18 cellular contexts compared by ENCODE assay signal in the genomic region with DNA sequence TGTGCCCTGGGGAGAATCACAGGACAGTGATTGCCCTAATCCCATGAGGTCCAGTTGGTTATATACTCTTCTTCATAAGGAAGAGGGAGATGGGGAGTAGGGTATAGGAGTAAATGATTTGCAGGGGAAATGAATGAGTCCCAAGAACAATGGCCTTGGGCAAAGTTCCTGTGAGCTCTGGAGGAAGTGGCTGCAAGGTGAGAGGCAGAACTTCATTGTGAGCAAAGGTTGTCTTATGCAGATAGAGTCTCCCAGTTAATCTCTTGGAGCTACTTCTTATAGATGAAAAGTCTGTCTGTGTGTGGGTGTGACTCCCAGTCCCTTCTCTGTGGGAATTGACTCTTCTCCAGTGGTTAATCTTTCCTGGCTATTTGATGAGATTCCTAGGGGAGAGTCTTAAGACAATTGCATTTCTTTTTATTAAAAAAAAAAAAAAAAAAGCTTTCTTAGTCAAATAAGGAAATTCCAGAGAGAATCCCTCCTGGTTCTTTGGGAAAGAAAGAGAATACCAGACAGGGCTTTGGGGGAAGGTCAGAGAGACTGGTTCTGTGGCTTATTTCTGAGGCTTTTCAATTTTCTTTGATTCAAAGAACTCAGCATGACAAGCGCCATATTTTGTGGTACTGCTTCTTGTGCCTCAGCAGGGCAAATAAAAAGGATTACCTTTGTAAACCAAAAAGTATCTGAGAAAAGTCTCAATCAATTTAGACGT. TPM values are rescaled to one million over a fixed set of nuclear protein-coding genes. Genes with fewer than 3 reads are reported as not detected.
DNase-seq lines count a peak whose midpoint lies in the region; ATAC-seq and TF ChIP-seq lines count a peak whose summit lies in the region.
"Had no signal": no experiment of that assay in that cellular context is flagged by ENCODE, and none has a peak within 500 bp of the region (broad histone marks: within the 10 kb centered on the region; RNA-seq: fewer than 3 reads in every experiment).

No MANE protein-coding gene starts in this region.

- H3K4me1 Mint-ChIP-seq in activated CD4-positive, alpha-beta T cell treated with anti-CD3 and anti-CD28 coated beads, Interleukin-2, amount 10 ng/mL, durations not matched to agents 24 days and 14 days: no peaks in the 10 kb centered on the region
- no peaks in the 10 kb centered on the region for H3K4me1 Mint-ChIP-seq in endodermal cell
- H3K4me1 Mint-ChIP-seq in CD4-positive, alpha-beta T cell (ENCODE audit: low read depth): no peaks in the 10 kb centered on the region
- H3K4me1 Mint-ChIP-seq in naive thymus-derived CD4-positive, alpha-beta T cell: no peaks in the 10 kb centered on the region
- H3K4me1 Mint-ChIP-seq: CD14-positive monocyte; CD8-positive, alpha-beta memory T cell had no signal

- H3K9me3 Mint-ChIP-seq in activated CD4-positive, alpha-beta T cell treated with anti-CD3 and anti-CD28 coated beads, Interleukin-2, amount 10 ng/mL, durations not matched to agents 24 days and 14 days: peaks cover 12% of the 10 kb centered on the region
- H3K9me3 Mint-ChIP-seq in endodermal cell: peaks cover 30% of the 10 kb centered on the region
- peaks cover 9 to 13% of the 10 kb centered on the region in 2 donors for H3K9me3 Mint-ChIP-seq in activated naive CD4-positive, alpha-beta T cell treated with anti-CD3 and anti-CD28 coated beads, Interleukin-2, amount 50 U/mL, for 72 hours
- H3K9me3 Mint-ChIP-seq in CD4-positive, alpha-beta T cell: peaks cover 18% of the 10 kb centered on the region
- H3K9me3 Mint-ChIP-seq in naive thymus-derived CD4-positive, alpha-beta T cell: peaks cover 4 to 44% (median 16%) of the 10 kb centered on the region in 11 donors

- H3K79me1 ChIP-seq in mesendoderm (ENCODE audit: low read length): no peaks in the 10 kb centered on the region

- no peaks in the 10 kb centered on the region for H3K4me1 ChIP-seq in endodermal cell (ENCODE audit: control insufficient read depth, insufficient read depth, low read length)
- H3K4me1 ChIP-seq in mesendoderm (ENCODE audit: control insufficient read depth, low read depth, low read length): no peaks in the 10 kb centered on the region
- no peaks in the 10 kb centered on the region for H3K4me1 ChIP-seq in naive thymus-derived CD4-positive, alpha-beta T cell (ENCODE audit: control insufficient read depth in 2 of 2, insufficient read depth in 2 of 2, low read length in 2 of 2)
- H3K4me1 ChIP-seq: Caco-2 had no signal

- no peak overlapping the region for H3K56ac ChIP-seq in mesendoderm (ENCODE audit: low read length)

- POLR2A ChIA-PET in CD4-positive, alpha-beta T cell (lab: Charles Lee): interaction anchor here (0.6 kb wide), 1 partner anchor 185 kb away, joined by 3 read pairs; no protein-coding TSS in a partner anchor
- POLR2A ChIA-PET in naive thymus-derived CD4-positive, alpha-beta T cell (lab: Charles Lee): no interaction called here

- CTCF ChIA-PET in CD4-positive, alpha-beta T cell (lab: Charles Lee): no interaction called here
- CTCF ChIA-PET in naive thymus-derived CD4-positive, alpha-beta T cell (lab: Charles Lee): no interaction called here

- no peak overlapping the region for H3K9ac ChIP-seq in endodermal cell (ENCODE audit: extremely low read depth, low read length, poor library complexity, severe bottlenecking)
- no peak overlapping the region for H3K9ac ChIP-seq in mesendoderm (ENCODE audit: low read length)

- intact Hi-C loops in activated CD4-positive, alpha-beta T cell treated with anti-CD3 and anti-CD28 coated beads, Interleukin-2, amount 10 ng/mL, durations not matched to agents 24 days and 14 days (cut with micrococcal nuclease): no loop called here
- intact Hi-C loops in CD4-positive, alpha-beta T cell (cut with DNase I, micrococcal nuclease): no loop called here
- intact Hi-C loops in naive thymus-derived CD4-positive, alpha-beta T cell (cut with micrococcal nuclease): no loop called here

- no peak overlapping the region for H3K18ac ChIP-seq in mesendoderm (ENCODE audit: low read length)

- no peak overlapping the region for H2BK15ac ChIP-seq in mesendoderm (replicated peaks; ENCODE audit: low read depth)

- no peak overlapping the region for H3K4ac ChIP-seq in mesendoderm (ENCODE audit: low read depth, low read length)

- H3K36me3 ChIP-seq in endodermal cell (ENCODE audit: control insufficient read depth, insufficient read depth, low read length) (no peaks in the 10 kb centered on the region), mesendoderm (ENCODE audit: control insufficient read depth, insufficient read depth, low read length) (no peaks in the 10 kb centered on the region)
- H3K36me3 ChIP-seq in naive thymus-derived CD4-positive, alpha-beta T cell (ENCODE audit: control insufficient read depth in 2 of 3, insufficient read depth in 3 of 3, low read length in 3 of 3): no peaks in the 10 kb centered on the region

- H4K8ac ChIP-seq in mesendoderm (ENCODE audit: low read depth, low read length): no peak overlapping the region

- ATAC-seq in activated naive CD4-positive, alpha-beta T cell treated with anti-CD3 and anti-CD28 coated beads, Interleukin-2, amount 50 U/mL, for 72 hours: no peak
- no peak for ATAC-seq in CD4-positive, alpha-beta T cell (ENCODE audit: poor library complexity)
- no peak for ATAC-seq in naive thymus-derived CD4-positive, alpha-beta T cell

- H3K27me3 Mint-ChIP-seq in activated CD4-positive, alpha-beta T cell treated with anti-CD3 and anti-CD28 coated beads, Interleukin-2, amount 10 ng/mL, durations not matched to agents 24 days and 14 days: peaks cover 3% of the 10 kb centered on the region
- no peaks in the 10 kb centered on the region for H3K27me3 Mint-ChIP-seq in endodermal cell (ENCODE audit: insufficient read depth)
- H3K27me3 Mint-ChIP-seq in CD4-positive, alpha-beta T cell: peaks cover 30% of the 10 kb centered on the region
- peaks cover 0 to 22% (median 7%) of the 10 kb centered on the region in 5 donors for H3K27me3 Mint-ChIP-seq in naive thymus-derived CD4-positive, alpha-beta T cell

- H2BK5ac ChIP-seq in mesendoderm (ENCODE audit: low read length): no peak overlapping the region

- H2BK120ac ChIP-seq in mesendoderm (ENCODE audit: low read depth, low read length): no peak overlapping the region

- H3K36me3 Mint-ChIP-seq in activated CD4-positive, alpha-beta T cell treated with anti-CD3 and anti-CD28 coated beads, Interleukin-2, amount 10 ng/mL, durations not matched to agents 24 days and 14 days (ENCODE audit: low read depth): no peaks in the 10 kb centered on the region
- H3K36me3 Mint-ChIP-seq in endodermal cell (ENCODE audit: low read depth): peaks cover 13% of the 10 kb centered on the region
- peaks cover 0 to 5% of the 10 kb centered on the region in 2 donors for H3K36me3 Mint-ChIP-seq in activated naive CD4-positive, alpha-beta T cell treated with anti-CD3 and anti-CD28 coated beads, Interleukin-2, amount 50 U/mL, for 72 hours
- no peaks in the 10 kb centered on the region for H3K36me3 Mint-ChIP-seq in CD4-positive, alpha-beta T cell (ENCODE audit: low read depth)
- peaks cover 0 to 8% (median 0%) of the 10 kb centered on the region in 5 donors for H3K36me3 Mint-ChIP-seq in naive thymus-derived CD4-positive, alpha-beta T cell
- H3K36me3 Mint-ChIP-seq: CD14-positive monocyte had no signal

- H3K4me3 Mint-ChIP-seq in activated CD4-positive, alpha-beta T cell treated with anti-CD3 and anti-CD28 coated beads, Interleukin-2, amount 10 ng/mL, durations not matched to agents 24 days and 14 days: no peak overlapping the region
- no peak overlapping the region for H3K4me3 Mint-ChIP-seq in endodermal cell
- no peak overlapping the region for H3K4me3 Mint-ChIP-seq in CD4-positive, alpha-beta T cell
- H3K4me3 Mint-ChIP-seq in naive thymus-derived CD4-positive, alpha-beta T cell: no peak overlapping the region
- H3K4me3 Mint-ChIP-seq: CD14-positive monocyte; CD8-positive, alpha-beta memory T cell; HFFc6 had no signal

- H3K23ac ChIP-seq in mesendoderm (ENCODE audit: low read length): no peak overlapping the region

- H3K27ac ChIP-seq in endodermal cell (ENCODE audit: low read depth, low read length): no peak overlapping the region
- no peak overlapping the region for H3K27ac ChIP-seq in mesendoderm (ENCODE audit: low read depth, low read length)
- H3K27ac ChIP-seq in CD4-positive, alpha-beta T cell (ENCODE audit: low read depth, low read length): no peak overlapping the region
- no peak overlapping the region for H3K27ac ChIP-seq in naive thymus-derived CD4-positive, alpha-beta T cell (ENCODE audit: low read depth, low read length)
- H3K27ac ChIP-seq: 22Rv1 had no signal

- H2AK5ac ChIP-seq in mesendoderm (ENCODE audit: low read length): no peak overlapping the region

- H3K4me2 ChIP-seq in mesendoderm (ENCODE audit: low read length): no peak overlapping the region

- peaks cover 46% of the 10 kb centered on the region for H3K9me3 ChIP-seq in endodermal cell (ENCODE audit: control insufficient read depth, low read length)
- peaks cover 10% of the 10 kb centered on the region for H3K9me3 ChIP-seq in CD4-positive, alpha-beta T cell (ENCODE audit: control insufficient read depth, low read length)
- H3K9me3 ChIP-seq in naive thymus-derived CD4-positive, alpha-beta T cell (ENCODE audit: control insufficient read depth in 2 of 3, low read length in 3 of 3): peaks cover 0 to 10% (median 0%) of the 10 kb centered on the region in 3 experiments

- WGBS in endodermal cell (ENCODE audit: insufficient coverage in 1 of 2, insufficient read length in 1 of 2), 2 experiments: 34 to 46% methylated on average over 2 of the region's 2 CpGs
- WGBS in mesendoderm (ENCODE audit: extremely low coverage, insufficient coverage, low lambda C conversion rate): no CpG with 5 or more reads among the region's 2 CpGs

- H3K27me3 ChIP-seq in endodermal cell (ENCODE audit: control insufficient read depth, insufficient read depth, low read length, poor library complexity, severe bottlenecking): no peaks in the 10 kb centered on the region
- H3K27me3 ChIP-seq in mesendoderm (ENCODE audit: insufficient read depth, low read length, poor library complexity): no peaks in the 10 kb centered on the region
- no peaks in the 10 kb centered on the region for H3K27me3 ChIP-seq in CD4-positive, alpha-beta T cell (ENCODE audit: control insufficient read depth, insufficient read depth, low read length)
- no peaks in the 10 kb centered on the region for H3K27me3 ChIP-seq in naive thymus-derived CD4-positive, alpha-beta T cell (ENCODE audit: control insufficient read depth in 2 of 2, insufficient read depth in 2 of 2, low read length in 2 of 2)

- peak; percentile 25 for DNase-seq in activated CD4-positive, alpha-beta T cell treated with anti-CD3 and anti-CD28 coated beads, Interleukin-2, amount 10 ng/mL, durations not matched to agents 24 days and 14 days
- no peak for DNase-seq in activated CD4-positive, alpha-beta T cell treated with anti-CD3 and anti-CD28 coated beads for 4 hours
- no peak for DNase-seq in endodermal cell
- peak; percentile 31 for DNase-seq in mesendoderm
- no peak for DNase-seq in activated naive CD4-positive, alpha-beta T cell treated with anti-CD3 and anti-CD28 coated beads, Interleukin-2, amount 50 U/mL, for 72 hours (ENCODE audit: low spot score in 2 of 2)
- no peak for DNase-seq in CD4-positive, alpha-beta T cell
- DNase-seq in naive thymus-derived CD4-positive, alpha-beta T cell: no peak
- no peak for DNase-seq in mesenteric fat pad (ENCODE audit: low spot score)
- DNase-seq: Caco-2; CD8-positive, alpha-beta memory T cell; DMS53; GF-D8; H7; HFFc6; IMR-90 had no signal

- no peak for TF ChIP-seq CTCF in endodermal cell (conservative IDR thresholded peaks at IDR 0.05)
- no peak for TF ChIP-seq CTCF in CD4-positive, alpha-beta T cell (IDR thresholded peaks at IDR 0.05)

- no peaks in the 10 kb centered on the region for H3K79me2 ChIP-seq in mesendoderm (ENCODE audit: control insufficient read depth, insufficient read depth, low read length)

- H3K4me3 ChIP-seq in endodermal cell (ENCODE audit: low read length): peak overlapping the region; percentile 66
- no peak overlapping the region for H3K4me3 ChIP-seq in mesendoderm (ENCODE audit: low read length)
- no peak overlapping the region for H3K4me3 ChIP-seq in naive thymus-derived CD4-positive, alpha-beta T cell (ENCODE audit: low read length)

- H3K27ac Mint-ChIP-seq in activated CD4-positive, alpha-beta T cell treated with anti-CD3 and anti-CD28 coated beads, Interleukin-2, amount 10 ng/mL, durations not matched to agents 24 days and 14 days: no peak overlapping the region
- H3K27ac Mint-ChIP-seq in endodermal cell: no peak overlapping the region
- H3K27ac Mint-ChIP-seq in activated naive CD4-positive, alpha-beta T cell treated with anti-CD3 and anti-CD28 coated beads, Interleukin-2, amount 50 U/mL, for 72 hours: no peak overlapping the region
- no peak overlapping the region for H3K27ac Mint-ChIP-seq in CD4-positive, alpha-beta T cell
- H3K27ac Mint-ChIP-seq in naive thymus-derived CD4-positive, alpha-beta T cell: no peak overlapping the region
- H3K27ac Mint-ChIP-seq: CD14-positive monocyte; CD8-positive, alpha-beta memory T cell; HFFc6 had no signal

- H4K5ac ChIP-seq in mesendoderm (ENCODE audit: low read length): no peak overlapping the region

RNA-seq across cellular contexts. Expression of gene MEGF10, which starts 33.6 kb away (rescaled TPM):
- not detected in 2 replicates for total RNA-seq in activated CD4-positive, alpha-beta T cell treated with anti-CD3 and anti-CD28 coated beads, Interleukin-2, amount 10 ng/mL, durations not matched to agents 24 days and 14 days
- total RNA-seq in endodermal cell (10 to 100 TPM; 12.7 to 17.7 TPM), mesenteric fat pad (0.58 TPM)
- polyA plus RNA-seq in endodermal cell (2013, experiment 1 of 2): 17.1 TPM
- polyA plus RNA-seq in endodermal cell (2013, experiment 2 of 2): 14.4 TPM
- polyA plus RNA-seq in mesendoderm (2013, experiment 1 of 2): 2.2 TPM
- 2.0 TPM for polyA plus RNA-seq in mesendoderm (2013, experiment 2 of 2)
- total RNA-seq in activated naive CD4-positive, alpha-beta T cell treated with anti-CD3 and anti-CD28 coated beads, Interleukin-2, amount 50 U/mL, for 72 hours: under 1 TPM in 1 of 2 donors, not detected in 1; 0.07 TPM
- not detected for total RNA-seq in CD4-positive, alpha-beta T cell
- total RNA-seq in naive thymus-derived CD4-positive, alpha-beta T cell: not detected
- polyA plus RNA-seq in naive thymus-derived CD4-positive, alpha-beta T cell: not detected
- total RNA-seq: Caco-2; CD8-positive, alpha-beta memory T cell; HFFc6; IMR-90 had no signal
- polyA plus RNA-seq: BJ; CD14-positive monocyte; CD8-positive, alpha-beta memory T cell; IMR-90 had no signal

Comparison
In these comparisons a context has a peak if more than half of its experiments do, and no peak if none do; other contexts are left out.
1. DNase-seq: peak in activated CD4-positive, alpha-beta T cell treated with anti-CD3 and anti-CD28 coated beads, Interleukin-2, amount 10 ng/mL, durations not matched to agents 24 days and 14 days (single experiment) and mesendoderm (single experiment); none in activated CD4-positive, alpha-beta T cell treated with anti-CD3 and anti-CD28 coated beads for 4 hours (0 of 2), endodermal cell (single experiment), activated naive CD4-positive, alpha-beta T cell treated with anti-CD3 and anti-CD28 coated beads, Interleukin-2, amount 50 U/mL, for 72 hours (0 of 2), CD4-positive, alpha-beta T cell (0 of 10), naive thymus-derived CD4-positive, alpha-beta T cell (0 of 9) and mesenteric fat pad (single experiment).